ENCODE assay signal across 11 cellular contexts in the genomic region with DNA sequence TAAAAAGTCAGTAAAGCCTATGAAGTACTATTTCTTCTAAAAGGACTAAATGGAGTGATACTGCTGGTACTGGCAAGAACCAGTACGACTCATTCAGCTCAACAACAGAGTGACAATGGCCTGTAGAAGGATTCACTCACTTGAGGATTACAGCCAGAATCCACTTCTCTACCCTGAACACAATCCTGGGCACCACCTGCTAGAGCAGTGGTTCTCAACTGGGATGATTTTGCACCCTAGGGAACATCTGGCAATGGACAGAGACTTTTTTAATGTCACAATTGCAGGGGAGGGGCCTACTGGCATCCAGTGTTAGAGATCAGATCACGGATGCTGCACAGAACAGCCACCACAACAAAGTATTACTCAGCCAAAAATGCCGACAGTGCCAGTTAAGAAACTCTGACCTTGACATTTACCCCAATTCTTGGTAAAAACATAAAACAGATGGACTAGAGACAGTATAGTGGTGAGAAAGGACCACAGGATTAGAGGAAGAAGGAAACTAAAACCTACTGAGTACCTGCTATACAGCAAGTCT. TPM values are rescaled to one million over a fixed set of nuclear protein-coding genes. Genes with fewer than 3 reads are reported as not detected.
DNase-seq lines count a peak whose midpoint lies in the region; ATAC-seq and TF ChIP-seq lines count a peak whose summit lies in the region.
"Had no signal": no experiment of that assay in that cellular context is flagged by ENCODE, and none has a peak within 500 bp of the region (broad histone marks: within the 10 kb centered on the region; RNA-seq: fewer than 3 reads in every experiment).

No MANE protein-coding gene starts in this region.

- no peaks in the 10 kb centered on the region for H3K36me3 ChIP-seq in skeletal muscle satellite cell (ENCODE audit: insufficient read depth, low read length)

- H3K4me1 ChIP-seq in skeletal muscle satellite cell (ENCODE audit: control insufficient read depth, insufficient read depth, low read length) = peaks cover 29% of the 10 kb centered on the region

- H3K4me3 Mint-ChIP-seq in activated CD4-positive, alpha-beta T cell treated with anti-CD3 and anti-CD28 coated beads, Interleukin-2, amount 10 ng/mL, durations not matched to agents 24 days and 14 days = peak overlapping the region; percentile 54
- H3K4me3 Mint-ChIP-seq: B cell had no signal

- H3K9ac ChIP-seq in skeletal muscle satellite cell (ENCODE audit: low read depth, low read length) = no peak overlapping the region

- DNase-seq in activated CD4-positive, alpha-beta T cell treated with anti-CD3 and anti-CD28 coated beads, Interleukin-2, amount 10 ng/mL, durations not matched to agents 24 days and 14 days = peak; percentile 73
- DNase-seq in activated CD4-positive, alpha-beta T cell treated with anti-CD3 and anti-CD28 coated beads for 4 hours = no peak
- DNase-seq in RPMI7951 (ENCODE audit: low read depth) (peak; percentile 90), epithelial cell of esophagus (ENCODE audit: low read depth) (peak; percentile 20), DMS79 treated with DMSO at 0.1 percent for 48 hours (lab: John Stamatoyannopoulos, UW) (no peak)
- DNase-seq: NCI-H1048, retina had no signal

- H3K27me3 Mint-ChIP-seq in activated CD4-positive, alpha-beta T cell treated with anti-CD3 and anti-CD28 coated beads, Interleukin-2, amount 10 ng/mL, durations not matched to agents 24 days and 14 days = peaks cover 18% of the 10 kb centered on the region

- no peaks in the 10 kb centered on the region for H3K9me3 ChIP-seq in skeletal muscle satellite cell (replicated peaks; ENCODE audit: low read length)

- H3K36me3 Mint-ChIP-seq in activated CD4-positive, alpha-beta T cell treated with anti-CD3 and anti-CD28 coated beads, Interleukin-2, amount 10 ng/mL, durations not matched to agents 24 days and 14 days (ENCODE audit: low read depth) = peaks cover 4% of the 10 kb centered on the region

- H3K4me1 Mint-ChIP-seq in activated CD4-positive, alpha-beta T cell treated with anti-CD3 and anti-CD28 coated beads, Interleukin-2, amount 10 ng/mL, durations not matched to agents 24 days and 14 days = peaks cover 25% of the 10 kb centered on the region

- intact Hi-C loops in activated CD4-positive, alpha-beta T cell treated with anti-CD3 and anti-CD28 coated beads, Interleukin-2, amount 10 ng/mL, durations not matched to agents 24 days and 14 days (cut with micrococcal nuclease) = no loop called here

- H3K4me2 ChIP-seq in skeletal muscle satellite cell (ENCODE audit: low read length) = peak overlapping the region; percentile 63

- H3K4me3 ChIP-seq in epithelial cell of esophagus (ENCODE audit: low read length) (no peak overlapping the region), skeletal muscle satellite cell (ENCODE audit: low read length) (peak overlapping the region; percentile 10)

- H3K27me3 ChIP-seq in skeletal muscle satellite cell (ENCODE audit: control insufficient read depth, insufficient read depth, low read length) = no peaks in the 10 kb centered on the region

- no peak for TF ChIP-seq CTCF in epithelial cell of esophagus (IDR thresholded peaks at IDR 0.05; ENCODE audit: insufficient read depth, low read depth, low read length, missing control alignments)

- H3K27ac Mint-ChIP-seq in activated CD4-positive, alpha-beta T cell treated with anti-CD3 and anti-CD28 coated beads, Interleukin-2, amount 10 ng/mL, durations not matched to agents 24 days and 14 days = peak overlapping the region; percentile 43
- H3K27ac Mint-ChIP-seq: B cell had no signal

- H3K9me3 Mint-ChIP-seq in activated CD4-positive, alpha-beta T cell treated with anti-CD3 and anti-CD28 coated beads, Interleukin-2, amount 10 ng/mL, durations not matched to agents 24 days and 14 days = no peaks in the 10 kb centered on the region

- ATAC-seq in HG02884 (IDR thresholded peaks at IDR 0.05; ENCODE audit: unreplicated experiment) = no peak
- no peak for ATAC-seq in GM18519 (IDR thresholded peaks at IDR 0.05; ENCODE audit: low FRiP score, unreplicated experiment)

RNA-seq across cellular contexts. Expression of gene SPIRE1, which starts 5.0 kb away (rescaled TPM):
- 7.6 and 8.4 TPM in 2 replicates for total RNA-seq in activated CD4-positive, alpha-beta T cell treated with anti-CD3 and anti-CD28 coated beads, Interleukin-2, amount 10 ng/mL, durations not matched to agents 24 days and 14 days
- 12.2 and 15.7 TPM in 2 replicates for total RNA-seq in RPMI7951 (2014; rRNA removed; shearing (Covaris generic))
- total RNA-seq in skeletal muscle satellite cell (2012; rRNA removed) = 25.3 and 26.9 TPM in 2 replicates

RNA-seq across cellular contexts. Expression of gene CEP76, which starts 49.6 kb away (rescaled TPM):
- total RNA-seq in activated CD4-positive, alpha-beta T cell treated with anti-CD3 and anti-CD28 coated beads, Interleukin-2, amount 10 ng/mL, durations not matched to agents 24 days and 14 days = 14.4 and 16.3 TPM in 2 replicates
- 10.7 and 14.7 TPM in 2 replicates for total RNA-seq in RPMI7951 (2014; rRNA removed; shearing (Covaris generic))
- total RNA-seq in skeletal muscle satellite cell (2012; rRNA removed) = 7.6 and 8.9 TPM in 2 replicates

RNA-seq across cellular contexts. Expression of gene PSMG2, which starts 49.9 kb away (rescaled TPM):
- 109 and 111 TPM in 2 replicates for total RNA-seq in activated CD4-positive, alpha-beta T cell treated with anti-CD3 and anti-CD28 coated beads, Interleukin-2, amount 10 ng/mL, durations not matched to agents 24 days and 14 days
- total RNA-seq in RPMI7951 (2014; rRNA removed; shearing (Covaris generic)) = 168 and 188 TPM in 2 replicates
- total RNA-seq in skeletal muscle satellite cell (2012; rRNA removed) = 86.9 and 89.8 TPM in 2 replicates

Comparison
In these comparisons a context has a peak if more than half of its experiments do, and no peak if none do; other contexts are left out.
1. DNase-seq: peak in activated CD4-positive, alpha-beta T cell treated with anti-CD3 and anti-CD28 coated beads, Interleukin-2, amount 10 ng/mL, durations not matched to agents 24 days and 14 days (single experiment), RPMI7951 (single experiment) and epithelial cell of esophagus (single experiment); none in activated CD4-positive, alpha-beta T cell treated with anti-CD3 and anti-CD28 coated beads for 4 hours (0 of 2) and DMS79 treated with DMSO at 0.1 percent for 48 hours (single experiment).